In genomic region chr1:8351693-8352470, GRCh38 we compare ENCODE assay signal across 8 cellular contexts. TPM values are rescaled to one million over a fixed set of nuclear protein-coding genes. Genes with fewer than 3 reads are reported as not detected.
DNase-seq lines count a peak whose midpoint lies in the region; ATAC-seq and TF ChIP-seq lines count a peak whose summit lies in the region.

No MANE protein-coding gene starts in this region.

- POLR2A ChIA-PET in HEK293 (lab: Yijun Ruan, JAX): interaction anchor here (0.6 kb wide), 1 partner anchor 58 kb away, joined by 4 read pairs; no protein-coding TSS in a partner anchor

- H3K27me3 ChIP-seq in liver (ENCODE audit: control insufficient read depth in 4 of 4, insufficient read depth in 4 of 4, low read length in 3 of 4): no peaks in the 10 kb centered on the region

- no peak for DNase-seq in AG10803 (ENCODE audit: low read depth)
- DNase-seq in posterior vena cava (ENCODE audit: low spot score): no peak
- no peak for DNase-seq in NCI-H2196 (lab: John Stamatoyannopoulos, UW; ENCODE audit: unreplicated experiment)
- no peak for DNase-seq in natural killer cell treated with Interleukin-12 subunit alpha and Interleukin-12 subunit beta and Interleukin-15 and Interleukin-18, amount 100 ng/mL, for 72 hours (ENCODE audit: low spot score)

- peak; percentile 19 to 63 for TF ChIP-seq RAD21 in liver (IDR thresholded peaks at IDR 0.05)

- no peaks in the 10 kb centered on the region for H3K36me3 Mint-ChIP-seq in natural killer cell treated with Interleukin-12 subunit alpha and Interleukin-12 subunit beta and Interleukin-15 and Interleukin-18, amount 100 ng/mL, for 72 hours

- H3K4me3 Mint-ChIP-seq in natural killer cell treated with Interleukin-12 subunit alpha and Interleukin-12 subunit beta and Interleukin-15 and Interleukin-18, amount 100 ng/mL, for 72 hours: no peak overlapping the region

- H3K9me3 Mint-ChIP-seq in natural killer cell treated with Interleukin-12 subunit alpha and Interleukin-12 subunit beta and Interleukin-15 and Interleukin-18, amount 100 ng/mL, for 72 hours: no peaks in the 10 kb centered on the region

- H3K4me1 Mint-ChIP-seq in natural killer cell treated with Interleukin-12 subunit alpha and Interleukin-12 subunit beta and Interleukin-15 and Interleukin-18, amount 100 ng/mL, for 72 hours (ENCODE audit: low read depth in 2 of 2): peaks cover 0 to 4% of the 10 kb centered on the region in 2 donors

- TF ChIP-seq CTCF in AG10803 (conservative IDR thresholded peaks at IDR 0.05; ENCODE audit: low read length) (peak; percentile 64), HEK293 (tag by site-specific recombination; IDR thresholded peaks at IDR 0.05) (0 out of 2 replicates have a peak, but pooled peaks have one; percentile 29), liver (IDR thresholded peaks at IDR 0.05; ENCODE audit: low read depth, low read length, missing input control) (peak; percentile 48)

- no peaks in the 10 kb centered on the region for H3K27me3 Mint-ChIP-seq in natural killer cell treated with Interleukin-12 subunit alpha and Interleukin-12 subunit beta and Interleukin-15 and Interleukin-18, amount 100 ng/mL, for 72 hours

- no peaks in the 10 kb centered on the region for H3K9me3 ChIP-seq in HEK293 (ENCODE audit: control insufficient read depth, insufficient read depth, low read depth, low read length)
- no peaks in the 10 kb centered on the region for H3K9me3 ChIP-seq in liver (ENCODE audit: control insufficient read depth in 4 of 4, low read length in 3 of 4)

- no peak for ATAC-seq in HG03521 (IDR thresholded peaks at IDR 0.05; ENCODE audit: unreplicated experiment)
- ATAC-seq in natural killer cell treated with Interleukin-12 subunit alpha and Interleukin-12 subunit beta and Interleukin-15 and Interleukin-18, amount 100 ng/mL, for 72 hours: no peak

- 74% methylated on average over 13 of the region's 13 CpGs for WGBS in liver

- H3K36me3 ChIP-seq in HEK293 (ENCODE audit: control insufficient read depth in 2 of 2, insufficient read depth in 1 of 2, low read length in 2 of 2): peaks cover 0 to 45% of the 10 kb centered on the region in 2 experiments; a peak in 2 of 3 replicates
- peaks cover 7 to 28% (median 14%) of the 10 kb centered on the region in 4 donors for H3K36me3 ChIP-seq in liver (ENCODE audit: control insufficient read depth in 4 of 4, insufficient read depth in 3 of 4, low read depth in 1 of 4, low read length in 3 of 4)

- CTCF ChIA-PET in HEK293 (lab: Yijun Ruan, JAX): interaction anchor here (0.6 to 2.3 kb wide), 9 partner anchors 12 to 376 kb away, joined by 3 to 8 read pairs (median 6); no protein-coding TSS in a partner anchor

- intact Hi-C loops in posterior vena cava (cut with DNase I): no loop called here

- no peak overlapping the region for H3K9ac ChIP-seq in liver (ENCODE audit: low read depth in 1 of 2, low read length in 2 of 2)

- no peak overlapping the region for H3K4me3 ChIP-seq in AG10803 (ENCODE audit: low read length)
- no peak overlapping the region for H3K4me3 ChIP-seq in HEK293 (ENCODE audit: low read depth, low read length)
- H3K4me3 ChIP-seq in liver (ENCODE audit: low read depth in 1 of 3, low read length in 3 of 3): no peak overlapping the region

- H3K4me1 ChIP-seq in HEK293 (ENCODE audit: control insufficient read depth, insufficient read depth, low read length) (no peaks in the 10 kb centered on the region), liver (ENCODE audit: control insufficient read depth in 4 of 4, insufficient read depth in 4 of 4, low read length in 3 of 4) (peaks cover 0 to 5% (median 1%) of the 10 kb centered on the region in 4 donors)

- no peak overlapping the region for H3K27ac ChIP-seq in HEK293 (ENCODE audit: extremely low read depth, low read depth, low read length)
- H3K27ac ChIP-seq in angular gyrus (ENCODE audit: low read depth, low read length): peak overlapping the region; percentile 47
- H3K27ac ChIP-seq in liver (ENCODE audit: low read depth in 1 of 2, low read length in 2 of 2): no peak overlapping the region

- no peak overlapping the region for H3K27ac Mint-ChIP-seq in natural killer cell treated with Interleukin-12 subunit alpha and Interleukin-12 subunit beta and Interleukin-15 and Interleukin-18, amount 100 ng/mL, for 72 hours

TF ChIP-seq in HEK293, 187 proteins besides CTCF, POLR2A, EP300 and RAD21 (continues in another document):
- TF ChIP-seq ZNF623 (tag by site-specific recombination; IDR thresholded peaks at IDR 0.05): no peak
- TF ChIP-seq SCRT1 (tag by site-specific recombination; IDR thresholded peaks at IDR 0.05; ENCODE audit: borderline replicate concordance): peak; percentile 85
- peak; percentile 58 for TF ChIP-seq ZNF341 (tag by site-specific recombination; IDR thresholded peaks at IDR 0.05; ENCODE audit: low read depth)
- peak; percentile 44; the same call in 1 of the 2 replicates for TF ChIP-seq EGR2 (tag by site-specific recombination; IDR thresholded peaks at IDR 0.05; ENCODE audit: low read depth)
- TF ChIP-seq ZFHX2 (tag by site-specific recombination; conservative IDR thresholded peaks at IDR 0.05): peak; percentile 82
- no peak for TF ChIP-seq ZNF394 (tag by site-specific recombination; IDR thresholded peaks at IDR 0.05; ENCODE audit: borderline replicate concordance)
- TF ChIP-seq KLF1 (tag by site-specific recombination; IDR thresholded peaks at IDR 0.05): 0 out of 2 replicates have a peak, but pooled peaks have one; percentile 15
- TF ChIP-seq ZNF600 (tag by site-specific recombination; IDR thresholded peaks at IDR 0.05): peak; percentile 68
- 0 out of 2 replicates have a peak, but pooled peaks have one; percentile 19 for TF ChIP-seq INSM2 (tag by site-specific recombination; IDR thresholded peaks at IDR 0.05)
- TF ChIP-seq ZIC2 (tag by site-specific recombination; IDR thresholded peaks at IDR 0.05): peak; percentile 15; the same call in 1 of the 2 replicates
- TF ChIP-seq SCRT2 (tag by site-specific recombination; IDR thresholded peaks at IDR 0.05): peak; percentile 88

TF ChIP-seq in liver, 16 proteins besides CTCF, POLR2A, EP300 and RAD21:
- TF ChIP-seq YY1 (IDR thresholded peaks at IDR 0.05) (no peak), NR2F2 (IDR thresholded peaks at IDR 0.05) (no peak), HNF4A (conservative IDR thresholded peaks at IDR 0.05) (no peak), EGR1 (IDR thresholded peaks at IDR 0.05; ENCODE audit: low read depth in 2 of 2) (no peak), JUND (IDR thresholded peaks at IDR 0.05) (no peak), SP1 (IDR thresholded peaks at IDR 0.05) (no peak), MAX (IDR thresholded peaks at IDR 0.05) (no peak), RXRA (IDR thresholded peaks at IDR 0.05) (no peak), REST (IDR thresholded peaks at IDR 0.05) (no peak), FOXA2 (IDR thresholded peaks at IDR 0.05) (no peak), TAF1 (conservative IDR thresholded peaks at IDR 0.05) (no peak), HNF4G (IDR thresholded peaks at IDR 0.05) (no peak)

RNA-seq across cellular contexts. Expression of gene SLC45A1, which starts 34.0 kb away (rescaled TPM):
- under 1 TPM in 1 of 2 donors, not detected in 1; 0.08 TPM for total RNA-seq in liver
- polyA plus RNA-seq in liver: under 1 TPM; 0.14 to 0.29 TPM
- total RNA-seq in posterior vena cava: 1 to 10 TPM; 3.6 to 5.6 TPM
- under 1 TPM; 0.22 to 0.26 TPM for total RNA-seq in natural killer cell treated with Interleukin-12 subunit alpha and Interleukin-12 subunit beta and Interleukin-15 and Interleukin-18, amount 100 ng/mL, for 72 hours
